In genomic region chr22:19432092-19432844, GRCh38 we compare ENCODE assay signal across 1 cellular context.
TF ChIP-seq lines count a peak whose summit lies in the region.

MRPL40 (plus strand) TSS chr22:19432545; CDS start chr22:19432555, 10 bp downstream.

TF ChIP-seq in H1, 55 proteins besides CTCF, POLR2A, EP300 and RAD21 (continued from another document):
- TF ChIP-seq SIN3A (conservative IDR thresholded peaks at IDR 0.05 in 1 of 2, IDR thresholded peaks at IDR 0.05 in 1 of 2; ENCODE audit: low read depth in 1 of 2, low read length in 2 of 2) = peak; percentile 23 to 78; a peak in 2 of 4 replicates
- TF ChIP-seq NRF1 (IDR thresholded peaks at IDR 0.05; ENCODE audit: low read depth, low read length) = no peak
- peak; percentile 90 for TF ChIP-seq YY1 (IDR thresholded peaks at IDR 0.05; ENCODE audit: low read depth, low read length)
- TF ChIP-seq HDAC2 (IDR thresholded peaks at IDR 0.05; ENCODE audit: borderline replicate concordance in 1 of 2, low read depth in 2 of 2, low read length in 2 of 2) = peak; percentile 70 to 83; a peak in 1 of 4 replicates
- no peak for TF ChIP-seq ATF3 (IDR thresholded peaks at IDR 0.05; ENCODE audit: insufficient read depth, low read depth, low read length)
- TF ChIP-seq TAF1 (IDR thresholded peaks at IDR 0.05; ENCODE audit: low read depth, low read length) = peak; percentile 78
- peak; percentile 22; the same call in 1 of the 2 replicates for TF ChIP-seq SUZ12 (IDR thresholded peaks at IDR 0.05; ENCODE audit: low read length)
- no peak for TF ChIP-seq SP2 (IDR thresholded peaks at IDR 0.05; ENCODE audit: low read length)
- TF ChIP-seq GABPA (IDR thresholded peaks at IDR 0.05; ENCODE audit: borderline replicate concordance, insufficient read depth, low read length) = peak; percentile 89; the same call in 1 of the 2 replicates
- no peak for TF ChIP-seq RNF2 (IDR thresholded peaks at IDR 0.05; ENCODE audit: borderline replicate concordance, low read depth, low read length, missing control alignments, poor library complexity, severe bottlenecking)
- TF ChIP-seq TCF12 (IDR thresholded peaks at IDR 0.05; ENCODE audit: low read depth, low read length) = no peak
- TF ChIP-seq BCL11A (IDR thresholded peaks at IDR 0.05; ENCODE audit: low read depth in 2 of 2, low read length in 2 of 2) = no peak
- TF ChIP-seq TAF7 (optimal IDR thresholded peaks at IDR 0.05; ENCODE audit: borderline replicate concordance, low read depth, low read length) = no peak
- TF ChIP-seq E2F6 (IDR thresholded peaks at IDR 0.05) = peak; percentile 51
- TF ChIP-seq KDM5A (IDR thresholded peaks at IDR 0.05; ENCODE audit: low read length) = peak; percentile 35; the same call in 1 of the 2 replicates
- TF ChIP-seq USF2 (IDR thresholded peaks at IDR 0.05; ENCODE audit: low read length) = peak; percentile 5; the same call in 1 of the 2 replicates
- no peak for TF ChIP-seq SRF (IDR thresholded peaks at IDR 0.05; ENCODE audit: low read depth, low read length)
- TF ChIP-seq SP4 (IDR thresholded peaks at IDR 0.05; ENCODE audit: low read length) = no peak
- TF ChIP-seq TBP (IDR thresholded peaks at IDR 0.05; ENCODE audit: low read depth, low read length) = peak; percentile 79
- TF ChIP-seq ATF2 (IDR thresholded peaks at IDR 0.05; ENCODE audit: low read length) = no peak
- no peak for TF ChIP-seq CEBPB (IDR thresholded peaks at IDR 0.05; ENCODE audit: low read depth, low read length)
- TF ChIP-seq CHD7 (IDR thresholded peaks at IDR 0.05; ENCODE audit: insufficient replicate concordance, low read length) = no peak
- no peak for TF ChIP-seq KDM1A (IDR thresholded peaks at IDR 0.05; ENCODE audit: borderline replicate concordance, low read length)
- TF ChIP-seq FOSL1 (IDR thresholded peaks at IDR 0.05; ENCODE audit: insufficient read depth, low read depth, low read length) = no peak
- no peak for TF ChIP-seq TEAD4 (IDR thresholded peaks at IDR 0.05; ENCODE audit: low read depth, low read length)
- TF ChIP-seq JUN (IDR thresholded peaks at IDR 0.05; ENCODE audit: low read depth, low read length) = no peak
- TF ChIP-seq BRCA1 (IDR thresholded peaks at IDR 0.05; ENCODE audit: low read depth, low read length) = no peak
